In genomic region chr3:184733971-184734608, GRCh38 we compare ENCODE assay signal across 18 cellular contexts. TPM values are rescaled to one million over a fixed set of nuclear protein-coding genes. Genes with fewer than 3 reads are reported as not detected.
DNase-seq lines count a peak whose midpoint lies in the region; ATAC-seq and TF ChIP-seq lines count a peak whose summit lies in the region.
"Had no signal": no experiment of that assay in that cellular context is flagged by ENCODE, and none has a peak within 500 bp of the region (broad histone marks: within the 10 kb centered on the region; RNA-seq: fewer than 3 reads in every experiment).

No MANE protein-coding gene starts in this region.

- H3K36me3 ChIP-seq in HEK293 (ENCODE audit: control insufficient read depth in 2 of 2, insufficient read depth in 1 of 2, low read length in 2 of 2) (no peaks in the 10 kb centered on the region), endodermal cell (ENCODE audit: control insufficient read depth, insufficient read depth, low read length) (no peaks in the 10 kb centered on the region)
- H3K36me3 ChIP-seq: BE2C had no signal

- POLR2A ChIA-PET in HEK293 (lab: Yijun Ruan, JAX): no interaction called here

- H3K4me3 ChIP-seq in HEK293 (ENCODE audit: low read depth, low read length) (no peak overlapping the region), endodermal cell (ENCODE audit: low read length) (no peak overlapping the region), lower leg skin (ENCODE audit: low read depth, poor library complexity, severe bottlenecking) (no peak overlapping the region)
- H3K4me3 ChIP-seq: A549 had no signal

- intact Hi-C loops in lower leg skin (cut with DNase I; ENCODE audit: low total_unique reads) (no loop called here), posterior vena cava (cut with DNase I) (no loop called here)

- H3K27ac Mint-ChIP-seq in endodermal cell: no peak overlapping the region
- H3K27ac Mint-ChIP-seq: CD4-positive, alpha-beta memory T cell; H9 had no signal

- H3K4me1 ChIP-seq in HEK293 (ENCODE audit: control insufficient read depth, insufficient read depth, low read length): no peaks in the 10 kb centered on the region
- H3K4me1 ChIP-seq in endodermal cell (ENCODE audit: control insufficient read depth, insufficient read depth, low read length): peaks cover 7% of the 10 kb centered on the region
- H3K4me1 ChIP-seq: A549, BE2C had no signal

- no peak for TF ChIP-seq CTCF in HEK293 (tag by site-specific recombination; IDR thresholded peaks at IDR 0.05)
- no peak for TF ChIP-seq CTCF in endodermal cell (conservative IDR thresholded peaks at IDR 0.05)
- TF ChIP-seq CTCF in lower leg skin (IDR thresholded peaks at IDR 0.05): no peak

- CTCF ChIA-PET in HEK293 (lab: Yijun Ruan, JAX): interaction anchor here (1.2 kb wide), 1 partner anchor 9 kb away, joined by 3 read pairs; no protein-coding TSS in a partner anchor

- H3K36me3 Mint-ChIP-seq in endodermal cell (ENCODE audit: low read depth): no peaks in the 10 kb centered on the region
- H3K36me3 Mint-ChIP-seq: CD4-positive, alpha-beta memory T cell had no signal

- H3K27me3 Mint-ChIP-seq in endodermal cell (ENCODE audit: insufficient read depth): peaks cover 13% of the 10 kb centered on the region

- DNase-seq in endodermal cell (peak; percentile 32), lower leg skin (ENCODE audit: low spot score in 2 of 2) (peak; percentile 8 to 40), posterior vena cava (ENCODE audit: low spot score) (peak; percentile 20), SKM-1 (lab: John Stamatoyannopoulos, UW; ENCODE audit: unreplicated experiment) (no peak), NCI-H1694 (lab: John Stamatoyannopoulos, UW) (no peak)
- no peak for DNase-seq in activated CD4-positive, alpha-beta T cell treated with anti-CD3 and anti-CD28 coated beads for 1 hour
- DNase-seq: BE2C; CD4-positive, alpha-beta memory T cell; DMS153; DMS79 treated with DMSO at 0.1 percent for 48 hours; EL; GDM1; GOT3; H9 had no signal

- no peaks in the 10 kb centered on the region for H3K9me3 Mint-ChIP-seq in endodermal cell
- H3K9me3 Mint-ChIP-seq: CD4-positive, alpha-beta memory T cell; H9 had no signal

- H3K9me3 ChIP-seq in HEK293 (ENCODE audit: control insufficient read depth, insufficient read depth, low read depth, low read length): no peaks in the 10 kb centered on the region
- no peaks in the 10 kb centered on the region for H3K9me3 ChIP-seq in endodermal cell (ENCODE audit: control insufficient read depth, low read length)
- H3K9me3 ChIP-seq: A549, BE2C had no signal

- H3K27me3 ChIP-seq in endodermal cell (ENCODE audit: control insufficient read depth, insufficient read depth, low read length, poor library complexity, severe bottlenecking): no peaks in the 10 kb centered on the region
- H3K27me3 ChIP-seq: BE2C had no signal

- no peak overlapping the region for H3K9ac ChIP-seq in endodermal cell (ENCODE audit: extremely low read depth, low read length, poor library complexity, severe bottlenecking)

- H3K4me1 Mint-ChIP-seq in endodermal cell: peaks cover 27% of the 10 kb centered on the region
- H3K4me1 Mint-ChIP-seq: CD4-positive, alpha-beta memory T cell had no signal

- no peak for ATAC-seq in HG02970 (IDR thresholded peaks at IDR 0.05; ENCODE audit: low FRiP score, unreplicated experiment)
- ATAC-seq: A549 had no signal

- no peak overlapping the region for H3K4me3 Mint-ChIP-seq in endodermal cell
- H3K4me3 Mint-ChIP-seq: CD4-positive, alpha-beta memory T cell; H9 had no signal

- no peak overlapping the region for H3K27ac ChIP-seq in HEK293 (ENCODE audit: extremely low read depth, low read depth, low read length)
- H3K27ac ChIP-seq in endodermal cell (ENCODE audit: low read depth, low read length): no peak overlapping the region
- H3K27ac ChIP-seq: A549, C4-2B had no signal

- WGBS in endodermal cell (ENCODE audit: insufficient coverage in 1 of 2, insufficient read length in 1 of 2), 2 experiments: 87 to 96% methylated on average over 5 to 8 of the region's 8 CpGs
- 93% methylated on average over 8 of the region's 8 CpGs for WGBS in lower leg skin, 2 donors

- TF ChIP-seq POLR2A in lower leg skin (IDR thresholded peaks at IDR 0.05): no peak

TF ChIP-seq in HEK293, 187 proteins besides CTCF, POLR2A, EP300 and RAD21:
- TF ChIP-seq ZBTB17 (tag by site-specific recombination; IDR thresholded peaks at IDR 0.05): no peak
- no peak for TF ChIP-seq ZNF140 (tag by site-specific recombination; IDR thresholded peaks at IDR 0.05)
- no peak for TF ChIP-seq BCL11A (tag by site-specific recombination; IDR thresholded peaks at IDR 0.05; ENCODE audit: low read depth)
- peak; percentile 87 for TF ChIP-seq ZNF664 (tag by site-specific recombination; IDR thresholded peaks at IDR 0.05)
TF ChIP-seq in HEK293: peak in this region for 1.

RNA-seq across cellular contexts. Expression of gene MAGEF1, which starts 22.2 kb away (rescaled TPM):
- 10 to 100 TPM; 61.3 to 86.5 TPM for total RNA-seq in endodermal cell
- polyA plus RNA-seq in endodermal cell (2013, experiment 1 of 2): 76.3 TPM
- 65.0 TPM for polyA plus RNA-seq in endodermal cell (2013, experiment 2 of 2)
- 10 to 100 TPM; 32.5 to 44.3 (median 42.8) TPM for total RNA-seq in lower leg skin
- 10 to 100 TPM; 29.6 to 31.3 TPM for total RNA-seq in posterior vena cava

Comparison
In these comparisons a context has a peak if more than half of its experiments do, and no peak if none do; other contexts are left out.
1. DNase-seq: peak in endodermal cell (single experiment), lower leg skin (2 of 2) and posterior vena cava (single experiment); none in activated CD4-positive, alpha-beta T cell treated with anti-CD3 and anti-CD28 coated beads for 1 hour (single experiment), SKM-1 (single experiment) and NCI-H1694 (single experiment).